8 cellular contexts compared by ENCODE assay signal in genomic region chr3:150721285-150722130, GRCh38. TPM values are rescaled to one million over a fixed set of nuclear protein-coding genes. Genes with fewer than 3 reads are reported as not detected.
DNase-seq lines count a peak whose midpoint lies in the region; ATAC-seq and TF ChIP-seq lines count a peak whose summit lies in the region.

No MANE protein-coding gene starts in this region.

- H3K27ac ChIP-seq in OCI-LY1 (ENCODE audit: low read depth, low read length, poor library complexity, severe bottlenecking) = peak overlapping the region; percentile 26
- no peak overlapping the region for H3K27ac ChIP-seq in right lobe of liver
- peak overlapping the region; percentile 58 to 63 for H3K27ac ChIP-seq in uterus

- DNase-seq in Daoy (ENCODE audit: low read depth) (peak; percentile 39), LNCaP clone FGC (ENCODE audit: low read depth) (no peak), choroid plexus epithelial cell (ENCODE audit: low read depth) (peak; percentile 83), right lobe of liver (no peak), uterus (no peak), HK-2 (ENCODE audit: unreplicated experiment) (no peak)

- H3F3A ChIP-seq in OCI-LY1 (ENCODE audit: insufficient read depth, low read length) = no peaks in the 10 kb centered on the region

- intact Hi-C loops in right lobe of liver (cut with DNase I) (loop anchor here (5.0 to 10.0 kb wide), 2 partner anchors 63 to 141 kb away; no protein-coding TSS in a partner anchor), uterus (cut with DNase I; ENCODE audit: low total_unique reads) (loop anchor here (10.0 kb wide), 1 partner anchor 63 kb away; no protein-coding TSS in a partner anchor)

- H3K4me2 ChIP-seq in OCI-LY1 (ENCODE audit: low read length) = peak overlapping the region; percentile 46

- H3K9me2 ChIP-seq in OCI-LY1 (ENCODE audit: low read depth, low read length) = no peaks in the 10 kb centered on the region

- no peaks in the 10 kb centered on the region for H3K79me2 ChIP-seq in OCI-LY1 (ENCODE audit: insufficient read depth, low read length)

- H3K9me3 ChIP-seq in OCI-LY1 (ENCODE audit: low read length) (no peaks in the 10 kb centered on the region), right lobe of liver (no peaks in the 10 kb centered on the region), uterus (no peaks in the 10 kb centered on the region)

- H3K9ac ChIP-seq in OCI-LY1 (ENCODE audit: low read length) = peak overlapping the region; percentile 39; the same call in 1 of the 2 replicates

- ATAC-seq in GM21717 (IDR thresholded peaks at IDR 0.05; ENCODE audit: unreplicated experiment) (peak; percentile 70), right lobe of liver (peak; percentile 88 to 95 (median 93))

- H3K4me1 ChIP-seq in OCI-LY1 (ENCODE audit: insufficient read depth, low read length, severe bottlenecking) (peaks cover 22% of the 10 kb centered on the region), right lobe of liver (no peaks in the 10 kb centered on the region), uterus (no peaks in the 10 kb centered on the region)

- TF ChIP-seq POLR2A in right lobe of liver (IDR thresholded peaks at IDR 0.05) (no peak), uterus (IDR thresholded peaks at IDR 0.05) (no peak)

- WGBS in right lobe of liver (ENCODE audit: insufficient coverage, low coverage, low lambda C conversion rate, missing lambda C conversion rate) = 11% methylated on average over 10 of the region's 13 CpGs

- no peaks in the 10 kb centered on the region for H4K20me1 ChIP-seq in OCI-LY1 (ENCODE audit: insufficient read depth, low read length)

- H2AFZ ChIP-seq in OCI-LY1 (ENCODE audit: low read length) = peak overlapping the region; percentile 50; the same call in 1 of the 2 replicates

- TF ChIP-seq CTCF in LNCaP clone FGC (IDR thresholded peaks at IDR 0.05; ENCODE audit: control insufficient read depth, extremely low read depth, insufficient read depth) (peak; percentile 88), OCI-LY1 (IDR thresholded peaks at IDR 0.05; ENCODE audit: low read length) (peak; percentile 96), choroid plexus epithelial cell (conservative IDR thresholded peaks at IDR 0.05; ENCODE audit: low read depth, low read length) (peak; percentile 73), right lobe of liver (IDR thresholded peaks at IDR 0.05) (peak; percentile 82 to 95 (median 82)), uterus (IDR thresholded peaks at IDR 0.05) (peak; percentile 82 to 91 (median 86))

- no peaks in the 10 kb centered on the region for H3K27me3 ChIP-seq in OCI-LY1 (ENCODE audit: insufficient read depth, low read length)
- H3K27me3 ChIP-seq in right lobe of liver = no peaks in the 10 kb centered on the region
- H3K27me3 ChIP-seq in uterus = no peaks in the 10 kb centered on the region

- no peak overlapping the region for H3K4me3 ChIP-seq in LNCaP clone FGC (ENCODE audit: low read depth, low read length)
- no peak overlapping the region for H3K4me3 ChIP-seq in OCI-LY1 (ENCODE audit: low read depth, low read length, poor library complexity, severe bottlenecking)
- H3K4me3 ChIP-seq in choroid plexus epithelial cell (ENCODE audit: low read depth, low read length) = no peak overlapping the region
- no peak overlapping the region for H3K4me3 ChIP-seq in right lobe of liver
- H3K4me3 ChIP-seq in uterus = peak overlapping the region; percentile 16 to 19

- H3K36me3 ChIP-seq in OCI-LY1 (ENCODE audit: insufficient read depth, low read length) = no peaks in the 10 kb centered on the region
- no peaks in the 10 kb centered on the region for H3K36me3 ChIP-seq in right lobe of liver
- H3K36me3 ChIP-seq in uterus = no peaks in the 10 kb centered on the region

RNA-seq across cellular contexts. Expression of gene ERICH6, which starts 17.8 kb away (rescaled TPM):
- total RNA-seq in Daoy (2014; rRNA removed; shearing (Covaris generic)) = not detected in 2 replicates
- total RNA-seq in right lobe of liver (under 1 TPM in 1 of 6 experiments, not detected in 5; 0.49 TPM), uterus (not detected)

RNA-seq across cellular contexts. Expression of gene SIAH2, which starts 41.5 kb away (rescaled TPM):
- total RNA-seq in Daoy (2014; rRNA removed; shearing (Covaris generic)) = 30.5 and 38.3 TPM in 2 replicates
- 10 to 100 TPM; 20.5 to 53.0 (median 36.5) TPM for total RNA-seq in right lobe of liver
- total RNA-seq in uterus = 10 to 100 TPM; 25.4 to 63.8 (median 43.6) TPM

Comparison
In these comparisons a context has a peak if more than half of its experiments do, and no peak if none do; other contexts are left out.
1. DNase-seq: peak in Daoy (single experiment) and choroid plexus epithelial cell (single experiment); none in LNCaP clone FGC (single experiment), right lobe of liver (0 of 3), uterus (0 of 2) and HK-2 (single experiment).
2. H3K4me3 ChIP-seq: peak in uterus (2 of 2); none in LNCaP clone FGC (single experiment), OCI-LY1 (single experiment), choroid plexus epithelial cell (single experiment) and right lobe of liver (0 of 3).
3. H3K27ac ChIP-seq: peak in OCI-LY1 (single experiment) and uterus (2 of 2); none in right lobe of liver (0 of 3).
4. Peak in every context shown above with its lines, with median percentiles within 50 percentile points of each other: CTCF ChIP-seq.